8 cellular contexts compared by ENCODE assay signal in the genomic region with DNA sequence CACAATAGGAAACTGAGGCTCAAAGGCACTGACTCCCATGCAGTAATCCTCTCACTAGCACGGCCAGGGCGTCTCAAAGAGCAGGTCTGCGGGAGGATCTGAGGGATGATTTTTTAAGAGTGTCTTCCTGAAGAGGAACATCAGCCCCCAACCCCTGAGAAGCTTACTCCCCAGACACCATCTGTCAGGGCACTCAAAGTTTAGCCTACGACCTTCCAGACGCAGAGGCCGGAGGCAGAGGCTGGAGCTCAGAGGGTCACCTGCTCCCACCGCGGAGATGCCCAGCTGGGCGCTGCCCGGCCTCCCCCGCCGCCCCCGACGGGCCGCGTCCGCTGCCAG. TPM values are rescaled to one million over a fixed set of nuclear protein-coding genes. Genes with fewer than 3 reads are reported as not detected.
A peak's percentile ranks its signal among the peaks of the same experiment; 100 is the strongest.
DNase-seq lines count a peak whose midpoint lies in the region; ATAC-seq and TF ChIP-seq lines count a peak whose summit lies in the region.

No MANE protein-coding gene starts in this region.

- TF ChIP-seq POLR2A in lower leg skin (IDR thresholded peaks at IDR 0.05) (no peak), thyroid gland (IDR thresholded peaks at IDR 0.05) (no peak)

- no peak for TF ChIP-seq CTCF in ascending aorta (IDR thresholded peaks at IDR 0.05)
- no peak for TF ChIP-seq CTCF in lower leg skin (IDR thresholded peaks at IDR 0.05)
- no peak for TF ChIP-seq CTCF in thyroid gland (IDR thresholded peaks at IDR 0.05)

- no peaks in the 10 kb centered on the region for H3K9me3 ChIP-seq in ascending aorta
- no peaks in the 10 kb centered on the region for H3K9me3 ChIP-seq in thyroid gland

- H3K36me3 Mint-ChIP-seq in activated T-cell treated with anti-CD3 and anti-CD28 coated beads, Interleukin-2, amount 50 U/mL, for 72 hours (ENCODE audit: insufficient read depth in 2 of 2) = peaks cover 3 to 7% of the 10 kb centered on the region in 2 donors

- H3K36me3 ChIP-seq in ascending aorta = peaks cover 14 to 23% of the 10 kb centered on the region in 2 donors
- peaks cover 11 to 16% of the 10 kb centered on the region in 2 donors for H3K36me3 ChIP-seq in thyroid gland

- no peak overlapping the region for H3K27ac Mint-ChIP-seq in activated T-cell treated with anti-CD3 and anti-CD28 coated beads, Interleukin-2, amount 50 U/mL, for 72 hours

- 18 to 24% methylated on average over 9 to 12 of the region's 17 CpGs for WGBS in lower leg skin, 2 donors
- WGBS in thyroid gland, 2 donors = 40 to 41% methylated on average over 7 to 10 of the region's 17 CpGs

- H3K4me1 Mint-ChIP-seq in activated T-cell treated with anti-CD3 and anti-CD28 coated beads, Interleukin-2, amount 50 U/mL, for 72 hours (ENCODE audit: low read depth) = peaks cover 20% of the 10 kb centered on the region

- no peak for DNase-seq in activated T-cell treated with anti-CD3 and anti-CD28 coated beads, Interleukin-2, amount 50 U/mL, for 72 hours
- DNase-seq in activated T-cell treated with anti-CD3 and anti-CD28 coated beads for 4 hours = no peak
- no peak for DNase-seq in ascending aorta (ENCODE audit: low spot score in 2 of 2)
- DNase-seq in lower leg skin (ENCODE audit: low spot score in 2 of 2) = no peak
- no peak for DNase-seq in thyroid gland
- no peak for DNase-seq in COLO829 (ENCODE audit: low spot score)
- DNase-seq in HUDEP-2 (lab: John Stamatoyannopoulos, UW; ENCODE audit: unreplicated experiment in 76 of 76) = no peak
- DNase-seq in NCI-H2081 treated with DMSO at 0.1 percent for 48 hours (lab: John Stamatoyannopoulos, UW) = no peak

- peak overlapping the region; percentile 66 to 76 for H3K4me3 ChIP-seq in ascending aorta
- H3K4me3 ChIP-seq in lower leg skin (ENCODE audit: low read depth, poor library complexity, severe bottlenecking) = peak overlapping the region; percentile 40
- peak overlapping the region; percentile 24 to 51 (median 30) for H3K4me3 ChIP-seq in thyroid gland (replicated peaks in 1 of 3)

- H3K4me3 Mint-ChIP-seq in activated T-cell treated with anti-CD3 and anti-CD28 coated beads, Interleukin-2, amount 50 U/mL, for 72 hours = peak overlapping the region; percentile 55 to 70

- no peaks in the 10 kb centered on the region for H3K27me3 Mint-ChIP-seq in activated T-cell treated with anti-CD3 and anti-CD28 coated beads, Interleukin-2, amount 50 U/mL, for 72 hours (ENCODE audit: low read depth)

- no peak for ATAC-seq in activated T-cell treated with anti-CD3 and anti-CD28 coated beads, Interleukin-2, amount 50 U/mL, for 72 hours (replicated peaks in 1 of 2)

- H3K9me3 Mint-ChIP-seq in activated T-cell treated with anti-CD3 and anti-CD28 coated beads, Interleukin-2, amount 50 U/mL, for 72 hours = no peaks in the 10 kb centered on the region

- H3K27ac ChIP-seq in ascending aorta (no peak overlapping the region), thyroid gland (peak overlapping the region in 1 of 3 donors; percentile 8)

- peaks cover 3 to 9% of the 10 kb centered on the region in 2 donors for H3K4me1 ChIP-seq in ascending aorta
- peaks cover 5 to 12% of the 10 kb centered on the region in 2 donors for H3K4me1 ChIP-seq in thyroid gland

- intact Hi-C loops in ascending aorta (cut with DNase I) = no loop called here
- intact Hi-C loops in lower leg skin (cut with DNase I; ENCODE audit: low total_unique reads) = no loop called here
- intact Hi-C loops in thyroid gland (cut with DNase I) = no loop called here

- no peaks in the 10 kb centered on the region for H3K27me3 ChIP-seq in ascending aorta
- H3K27me3 ChIP-seq in thyroid gland = no peaks in the 10 kb centered on the region

RNA-seq across cellular contexts. Expression of gene ZNF777, which starts 1.7 kb away (rescaled TPM):
- total RNA-seq in activated T-cell treated with anti-CD3 and anti-CD28 coated beads, Interleukin-2, amount 50 U/mL, for 72 hours = 10 to 100 TPM; 19.0 to 19.5 TPM
- 13.4 TPM for total RNA-seq in ascending aorta
- 10 to 100 TPM; 10.6 to 18.7 (median 15.4) TPM for total RNA-seq in lower leg skin
- 10 to 100 TPM in 3 of 4 donors, 1 to 10 TPM in 1; 9.0 to 14.9 (median 12.1) TPM for total RNA-seq in thyroid gland

RNA-seq across cellular contexts. Expression of gene ZNF746, which starts 38.4 kb away (rescaled TPM):
- 10 to 100 TPM; 20.3 to 21.9 TPM for total RNA-seq in activated T-cell treated with anti-CD3 and anti-CD28 coated beads, Interleukin-2, amount 50 U/mL, for 72 hours
- total RNA-seq in ascending aorta (27.5 TPM), lower leg skin (10 to 100 TPM; 21.6 to 26.3 (median 23.8) TPM), thyroid gland (10 to 100 TPM; 19.5 to 27.7 (median 24.0) TPM)
